In genomic region chr16:47236716-47237115, GRCh38 we compare ENCODE assay signal across 13 cellular contexts.
DNase-seq lines count a peak whose midpoint lies in the region; FAIRE-seq and TF ChIP-seq lines count a peak whose summit lies in the region.
"Had no signal": no experiment of that assay in that cellular context is flagged by ENCODE, and none has a peak within 500 bp of the region (broad histone marks: within the 10 kb centered on the region; RNA-seq: fewer than 3 reads in every experiment).

No MANE protein-coding gene starts in this region.

- H3K36me3 ChIP-seq in H7 (replicated peaks; ENCODE audit: control insufficient read depth, insufficient read depth, low read length) (no peaks in the 10 kb centered on the region), bronchial epithelial cell (ENCODE audit: control insufficient read depth, insufficient read depth, low read length) (peaks cover 2% of the 10 kb centered on the region), iPS DF 6.9 (ENCODE audit: control insufficient read depth, insufficient read depth, low read length) (no peaks in the 10 kb centered on the region), colonic mucosa (no peaks in the 10 kb centered on the region)

- H3K9ac ChIP-seq in colonic mucosa (ENCODE audit: low read depth in 2 of 2, low read length in 2 of 2): no peak overlapping the region

- no peak overlapping the region for H3K27ac ChIP-seq in iPS DF 6.9 (ENCODE audit: low read length)
- no peak overlapping the region for H3K27ac ChIP-seq in colonic mucosa
- H3K27ac ChIP-seq: A549 had no signal

- H3K4me3 ChIP-seq in H7 (ENCODE audit: insufficient read depth, low read depth, low read length) (no peak overlapping the region), bronchial epithelial cell (ENCODE audit: low read depth, low read length) (no peak overlapping the region), iPS DF 6.9 (ENCODE audit: low read length) (no peak overlapping the region), colonic mucosa (no peak overlapping the region)
- H3K4me3 ChIP-seq: A549 had no signal

- peak; percentile 47 for FAIRE-seq in bronchial epithelial cell (lab: Jason Lieb, UNC)
- FAIRE-seq: A549, D721Med, H54 had no signal

- DNase-seq in H7 (peak; percentile 42), bronchial epithelial cell (ENCODE audit: low read depth) (no peak), iPS DF 6.9 (ENCODE audit: low read depth, low spot score) (peak; percentile 9), colonic mucosa (no peak), NCI-H345 (lab: John Stamatoyannopoulos, UW) (no peak), OCI-M1 (lab: John Stamatoyannopoulos, UW) (no peak)
- DNase-seq: CD8-positive, alpha-beta T cell; COR-L47; DND-41; GF-D8 had no signal

- H3K27me3 ChIP-seq in H7 (ENCODE audit: control insufficient read depth, insufficient read depth, low read length): no peaks in the 10 kb centered on the region
- no peaks in the 10 kb centered on the region for H3K27me3 ChIP-seq in bronchial epithelial cell (ENCODE audit: control insufficient read depth, insufficient read depth, low read length)
- no peaks in the 10 kb centered on the region for H3K27me3 ChIP-seq in iPS DF 6.9 (ENCODE audit: control insufficient read depth, insufficient read depth, low read length)
- no peaks in the 10 kb centered on the region for H3K27me3 ChIP-seq in colonic mucosa

- H3K4me1 ChIP-seq in iPS DF 6.9 (ENCODE audit: control insufficient read depth, insufficient read depth, low read length) (no peaks in the 10 kb centered on the region), colonic mucosa (no peaks in the 10 kb centered on the region)
- H3K4me1 ChIP-seq: A549 had no signal

- no CpG with 5 or more reads among the region's 6 CpGs for WGBS in iPS DF 6.9 (ENCODE audit: insufficient coverage, insufficient read length)

- intact Hi-C loops in colonic mucosa (cut with DNase I): no loop called here

- TF ChIP-seq CTCF in bronchial epithelial cell (IDR thresholded peaks at IDR 0.05; ENCODE audit: insufficient read depth, low read length, severe bottlenecking) (no peak), colonic mucosa (IDR thresholded peaks at IDR 0.05) (no peak)

- no peaks in the 10 kb centered on the region for H3K9me3 ChIP-seq in iPS DF 6.9 (ENCODE audit: control insufficient read depth, insufficient read depth, low read length)
- H3K9me3 ChIP-seq in colonic mucosa: no peaks in the 10 kb centered on the region
- H3K9me3 ChIP-seq: A549 had no signal

Comparison
In these comparisons a context has a peak if more than half of its experiments do, and no peak if none do; other contexts are left out.
1. DNase-seq: peak in H7 (single experiment) and iPS DF 6.9 (single experiment); none in bronchial epithelial cell (single experiment), colonic mucosa (single experiment), NCI-H345 (single experiment) and OCI-M1 (single experiment).